In genomic region chr20:399182-399707, GRCh38 we compare ENCODE assay signal across 17 cellular contexts. TPM values are rescaled to one million over a fixed set of nuclear protein-coding genes. Genes with fewer than 3 reads are reported as not detected.
A peak's percentile ranks its signal among the peaks of the same experiment; 100 is the strongest.
DNase-seq lines count a peak whose midpoint lies in the region; TF ChIP-seq lines count a peak whose summit lies in the region.
"Had no signal": no experiment of that assay in that cellular context is flagged by ENCODE, and none has a peak within 500 bp of the region (broad histone marks: within the 10 kb centered on the region; RNA-seq: fewer than 3 reads in every experiment).

No MANE protein-coding gene starts in this region.

- no peak overlapping the region for H3K4me3 ChIP-seq in PC-9

- peaks cover 32% of the 10 kb centered on the region for H4K20me1 ChIP-seq in PC-9 (ENCODE audit: insufficient read depth)

- H3K9me3 Mint-ChIP-seq in activated CD4-positive, alpha-beta T cell treated with anti-CD3 and anti-CD28 coated beads, Interleukin-2, amount 10 ng/mL, durations not matched to agents 24 days and 14 days: no peaks in the 10 kb centered on the region

- CTCF ChIA-PET in PC-9 (lab: Charles Lee): no interaction called here

- H3K9me3 ChIP-seq in PC-9 (ENCODE audit: insufficient read depth, low read depth): peaks cover 7% of the 10 kb centered on the region; the same call in 1 of the 2 replicates

- H2AFZ ChIP-seq in PC-9: no peak overlapping the region

- peaks cover 24% of the 10 kb centered on the region for H3K4me1 Mint-ChIP-seq in activated CD4-positive, alpha-beta T cell treated with anti-CD3 and anti-CD28 coated beads, Interleukin-2, amount 10 ng/mL, durations not matched to agents 24 days and 14 days

- H3K4me2 ChIP-seq in PC-9: no peak overlapping the region

- DNase-seq in activated CD4-positive, alpha-beta T cell treated with anti-CD3 and anti-CD28 coated beads, Interleukin-2, amount 10 ng/mL, durations not matched to agents 24 days and 14 days: no peak
- no peak for DNase-seq in activated CD4-positive, alpha-beta T cell treated with anti-CD3 and anti-CD28 coated beads, Interleukin-2, amount 50 U/mL, for 48 hours
- DNase-seq in PC-9 (no peak), erythroblast (lab: John Stamatoyannopoulos, UW) (peak; percentile 63 to 68), NOMO-1 (lab: John Stamatoyannopoulos, UW; ENCODE audit: unreplicated experiment in 2 of 2) (no peak), NCI-H2029 (lab: John Stamatoyannopoulos, UW) (no peak), NCI-H1694 treated with DMSO at 0.1 percent for 48 hours (lab: John Stamatoyannopoulos, UW) (no peak)
- DNase-seq: DMS153, EL, H9, Karpas-422, MM.1S, NCI-H1105, NCI-H1694, NCI-H748 treated with DMSO at 0.1 percent for 48 hours, SIG-M5 had no signal

- H3K36me3 ChIP-seq in PC-9 (ENCODE audit: low read depth): peaks cover 36% of the 10 kb centered on the region

- intact Hi-C loops in activated CD4-positive, alpha-beta T cell treated with anti-CD3 and anti-CD28 coated beads, Interleukin-2, amount 10 ng/mL, durations not matched to agents 24 days and 14 days (cut with micrococcal nuclease): no loop called here
- intact Hi-C loops in PC-9 (cut with micrococcal nuclease; ENCODE audit: unreplicated experiment): no loop called here

- peaks cover 29% of the 10 kb centered on the region for H3K36me3 Mint-ChIP-seq in activated CD4-positive, alpha-beta T cell treated with anti-CD3 and anti-CD28 coated beads, Interleukin-2, amount 10 ng/mL, durations not matched to agents 24 days and 14 days (ENCODE audit: low read depth)

- TF ChIP-seq POLR2A in erythroblast (IDR thresholded peaks at IDR 0.05; ENCODE audit: low read length): no peak

- no peak for TF ChIP-seq CTCF in PC-9 (conservative IDR thresholded peaks at IDR 0.05)

- H3K4me3 Mint-ChIP-seq in activated CD4-positive, alpha-beta T cell treated with anti-CD3 and anti-CD28 coated beads, Interleukin-2, amount 10 ng/mL, durations not matched to agents 24 days and 14 days: no peak overlapping the region
- H3K4me3 Mint-ChIP-seq: H9 had no signal

- no peaks in the 10 kb centered on the region for H3K27me3 Mint-ChIP-seq in activated CD4-positive, alpha-beta T cell treated with anti-CD3 and anti-CD28 coated beads, Interleukin-2, amount 10 ng/mL, durations not matched to agents 24 days and 14 days

- H3K27ac ChIP-seq in PC-9: peak overlapping the region; percentile 96; the same call in 1 of the 2 replicates
- H3K27ac ChIP-seq: C4-2B had no signal

- peaks cover 91% of the 10 kb centered on the region for H3F3A ChIP-seq in PC-9 (ENCODE audit: insufficient read depth, low read depth)

- H3K4me1 ChIP-seq in PC-9 (replicated peaks; ENCODE audit: insufficient read depth): peaks cover 28% of the 10 kb centered on the region

- POLR2A ChIA-PET in PC-9 (lab: Charles Lee; ENCODE audit: unreplicated experiment): interaction anchor here (0.6 kb wide), 1 partner anchor 16 kb away, joined by 3 read pairs; no protein-coding TSS in a partner anchor

- H3K9me2 ChIP-seq in PC-9 (ENCODE audit: insufficient read depth): no peaks in the 10 kb centered on the region

- H3K27ac Mint-ChIP-seq in activated CD4-positive, alpha-beta T cell treated with anti-CD3 and anti-CD28 coated beads, Interleukin-2, amount 10 ng/mL, durations not matched to agents 24 days and 14 days: peak overlapping the region; percentile 25

- BruUV-seq in PC-9 (replicated peaks; lab: Mats Ljungman, UMichigan): no TSS peak

- H3K79me2 ChIP-seq in PC-9 (ENCODE audit: low read depth): peaks cover 18% of the 10 kb centered on the region

- no peaks in the 10 kb centered on the region for H3K27me3 ChIP-seq in PC-9 (ENCODE audit: insufficient read depth, low read depth)

RNA-seq across cellular contexts. Expression of gene RBCK1, which starts 8.9 kb away (rescaled TPM):
- total RNA-seq in activated CD4-positive, alpha-beta T cell treated with anti-CD3 and anti-CD28 coated beads, Interleukin-2, amount 10 ng/mL, durations not matched to agents 24 days and 14 days: 128 and 135 TPM in 2 replicates
- total RNA-seq in PC-9 (2021): 176 and 212 TPM in 2 replicates

RNA-seq across cellular contexts. Expression of gene TRIB3, which starts 18.7 kb away (rescaled TPM):
- 39.3 and 41.1 TPM in 2 replicates for total RNA-seq in activated CD4-positive, alpha-beta T cell treated with anti-CD3 and anti-CD28 coated beads, Interleukin-2, amount 10 ng/mL, durations not matched to agents 24 days and 14 days
- total RNA-seq in PC-9 (2021): 81.0 and 82.0 TPM in 2 replicates

RNA-seq across cellular contexts. Expression of gene NRSN2, which starts 52.3 kb away (rescaled TPM):
- total RNA-seq in activated CD4-positive, alpha-beta T cell treated with anti-CD3 and anti-CD28 coated beads, Interleukin-2, amount 10 ng/mL, durations not matched to agents 24 days and 14 days: 5.1 and 7.0 TPM in 2 replicates
- total RNA-seq in PC-9 (2021): 15.0 and 16.5 TPM in 2 replicates

Comparison
In these comparisons a context has a peak if more than half of its experiments do, and no peak if none do; other contexts are left out.
1. DNase-seq: peak in erythroblast (2 of 2); none in activated CD4-positive, alpha-beta T cell treated with anti-CD3 and anti-CD28 coated beads, Interleukin-2, amount 10 ng/mL, durations not matched to agents 24 days and 14 days (single experiment), activated CD4-positive, alpha-beta T cell treated with anti-CD3 and anti-CD28 coated beads, Interleukin-2, amount 50 U/mL, for 48 hours (0 of 2), PC-9 (0 of 2), NOMO-1 (0 of 2), NCI-H2029 (single experiment) and NCI-H1694 treated with DMSO at 0.1 percent for 48 hours (single experiment).